ENCODE assay signal across 8 cellular contexts in genomic region chrX:70664726-70665125, GRCh38.
DNase-seq lines count a peak whose midpoint lies in the region; ATAC-seq, FAIRE-seq and TF ChIP-seq lines count a peak whose summit lies in the region.

No MANE protein-coding gene starts in this region.

- FAIRE-seq in pancreas (lab: Jason Lieb, UNC) = peak; percentile 95

- WGBS in pancreas, 2 donors = 3 to 17% methylated on average over 1 of the region's 1 CpG

- TF ChIP-seq POLR2A in vagina (IDR thresholded peaks at IDR 0.05) = no peak

- peaks cover 0 to 6% (median 2%) of the 10 kb centered on the region in 3 donors for H3K27me3 Mint-ChIP-seq in CD14-positive monocyte (ENCODE audit: low read depth in 3 of 3)

- H3K4me3 Mint-ChIP-seq in CD14-positive monocyte = no peak overlapping the region

- TF ChIP-seq CTCF in choroid plexus epithelial cell (conservative IDR thresholded peaks at IDR 0.05; ENCODE audit: low read depth, low read length) (peak; percentile 42), pancreas (IDR thresholded peaks at IDR 0.05) (peak in 1 of 4 donors; percentile 20), vagina (IDR thresholded peaks at IDR 0.05) (no peak), CD14-positive monocyte (IDR thresholded peaks at IDR 0.05) (no peak)

- no peaks in the 10 kb centered on the region for H3K36me3 ChIP-seq in pancreas
- H3K36me3 ChIP-seq in vagina = no peaks in the 10 kb centered on the region

- H3K27ac ChIP-seq in pancreas = no peak overlapping the region
- no peak overlapping the region for H3K27ac ChIP-seq in vagina

- intact Hi-C loops in pancreas (cut with DNase I) = loop anchor here in 1 of 3 donors (10.0 kb wide), 1 partner anchor 240 kb away; the partner anchor contains the start of gene GDPD2
- intact Hi-C loops in vagina (cut with DNase I) = no loop called here
- intact Hi-C loops in CD14-positive monocyte (cut with micrococcal nuclease) = no loop called here

- H3K36me3 Mint-ChIP-seq in activated naive CD4-positive, alpha-beta T cell treated with anti-CD3 and anti-CD28 coated beads, Interleukin-2, amount 50 U/mL, for 72 hours = no peaks in the 10 kb centered on the region
- H3K36me3 Mint-ChIP-seq in CD14-positive monocyte = no peaks in the 10 kb centered on the region

- peaks cover 0 to 4% (median 0%) of the 10 kb centered on the region in 4 donors for H3K27me3 ChIP-seq in pancreas
- no peaks in the 10 kb centered on the region for H3K27me3 ChIP-seq in vagina

- H3K9me3 Mint-ChIP-seq in activated naive CD4-positive, alpha-beta T cell treated with anti-CD3 and anti-CD28 coated beads, Interleukin-2, amount 50 U/mL, for 72 hours = no peaks in the 10 kb centered on the region
- H3K9me3 Mint-ChIP-seq in CD14-positive monocyte = peaks cover 0 to 3% (median 0%) of the 10 kb centered on the region in 7 donors

- H3K9me3 ChIP-seq in pancreas (no peaks in the 10 kb centered on the region), vagina (no peaks in the 10 kb centered on the region)

- no peaks in the 10 kb centered on the region for H3K4me1 ChIP-seq in pancreas
- H3K4me1 ChIP-seq in vagina = no peaks in the 10 kb centered on the region

- H3K27ac Mint-ChIP-seq in activated naive CD4-positive, alpha-beta T cell treated with anti-CD3 and anti-CD28 coated beads, Interleukin-2, amount 50 U/mL, for 72 hours = no peak overlapping the region
- H3K27ac Mint-ChIP-seq in CD14-positive monocyte = no peak overlapping the region

- no peak for DNase-seq in activated naive CD4-positive, alpha-beta T cell treated with anti-CD3 and anti-CD28 coated beads, Interleukin-2, amount 50 U/mL, for 72 hours (ENCODE audit: low spot score in 2 of 2)
- DNase-seq in activated naive CD4-positive, alpha-beta T cell (lab: John Stamatoyannopoulos, UW) = no peak
- DNase-seq in NCI-H1694 treated with DMSO at 0.1 percent for 48 hours (lab: John Stamatoyannopoulos, UW) = peak; percentile 15
- DNase-seq in choroid plexus epithelial cell (ENCODE audit: low read depth) = peak; percentile 53
- peak in 2 of 6 donors; percentile 1 to 12 for DNase-seq in pancreas
- DNase-seq in vagina (ENCODE audit: extremely low spot score in 2 of 2) = no peak
- no peak for DNase-seq in CD14-positive monocyte (ENCODE audit: low spot score)

- ATAC-seq in activated naive CD4-positive, alpha-beta T cell treated with anti-CD3 and anti-CD28 coated beads, Interleukin-2, amount 50 U/mL, for 72 hours = peak; percentile 44 to 72
- ATAC-seq in pancreas = peak; percentile 53 to 80 (median 64)
- ATAC-seq in HG03571 (IDR thresholded peaks at IDR 0.05; ENCODE audit: unreplicated experiment) = no peak

- no peak overlapping the region for H3K4me3 ChIP-seq in choroid plexus epithelial cell (ENCODE audit: low read depth, low read length)
- no peak overlapping the region for H3K4me3 ChIP-seq in pancreas
- no peak overlapping the region for H3K4me3 ChIP-seq in vagina

- H3K4me1 Mint-ChIP-seq in CD14-positive monocyte = no peaks in the 10 kb centered on the region

Comparison
In these comparisons a context has a peak if more than half of its experiments do, and no peak if none do; other contexts are left out.
1. DNase-seq: peak in NCI-H1694 treated with DMSO at 0.1 percent for 48 hours (single experiment) and choroid plexus epithelial cell (single experiment); none in activated naive CD4-positive, alpha-beta T cell treated with anti-CD3 and anti-CD28 coated beads, Interleukin-2, amount 50 U/mL, for 72 hours (0 of 2), activated naive CD4-positive, alpha-beta T cell (0 of 4), vagina (0 of 2) and CD14-positive monocyte (single experiment).